In genomic region chr1:26132825-26133167, GRCh38 we compare ENCODE assay signal across 1 cellular context.
TF ChIP-seq lines count a peak whose summit lies in the region.

No MANE protein-coding gene starts in this region.

TF ChIP-seq in K562, 482 proteins besides CTCF, POLR2A, EP300 and RAD21:
- TF ChIP-seq RNF2 (IDR thresholded peaks at IDR 0.05) (no peak), NR2C2 (CRISPR knock-in tag; IDR thresholded peaks at IDR 0.05) (no peak), NR2C2 (tag; IDR thresholded peaks at IDR 0.05) (no peak), USF1 (CRISPR knock-in tag; IDR thresholded peaks at IDR 0.05) (peak; percentile 35; the same call in 1 of the 2 replicates), CEBPG (CRISPR knock-in tag; IDR thresholded peaks at IDR 0.05) (0 out of 2 replicates have a peak, but pooled peaks have one; percentile 22), CEBPG (tag; conservative IDR thresholded peaks at IDR 0.05 in 1 of 2, IDR thresholded peaks at IDR 0.05 in 1 of 2) (no peak), ZBTB33 (CRISPR knock-in tag; IDR thresholded peaks at IDR 0.05) (0 out of 2 replicates have a peak, but pooled peaks have one; percentile 37), ARID4B (CRISPR knock-in tag; IDR thresholded peaks at IDR 0.05) (0 out of 2 replicates have a peak, but pooled peaks have one; percentile 45), CHD7 (IDR thresholded peaks at IDR 0.05; ENCODE audit: low read depth, low read length) (no peak), JUN (IDR thresholded peaks at IDR 0.05; ENCODE audit: borderline replicate concordance, low read depth, low read length) (no peak), JUN (CRISPR knock-in tag; IDR thresholded peaks at IDR 0.05; ENCODE audit: borderline replicate concordance) (0 out of 2 replicates have a peak, but pooled peaks have one; percentile 55), ZFP36 (IDR thresholded peaks at IDR 0.05; ENCODE audit: low read depth, low read length, partially characterized antibody) (no peak), SETDB1 (IDR thresholded peaks at IDR 0.05; ENCODE audit: low read length) (no peak), ARID3A (IDR thresholded peaks at IDR 0.05; ENCODE audit: borderline replicate concordance, low read depth, low read length) (no peak), NEUROD1 (IDR thresholded peaks at IDR 0.05; ENCODE audit: borderline replicate concordance, low read depth, low read length, partially characterized antibody) (no peak), SMAD3 (CRISPR knock-in tag; conservative IDR thresholded peaks at IDR 0.05) (no peak), ZNF143 (CRISPR knock-in tag; IDR thresholded peaks at IDR 0.05) (0 out of 2 replicates have a peak, but pooled peaks have one; percentile 27), FOXP1 (CRISPR knock-in tag; IDR thresholded peaks at IDR 0.05) (no peak), FOXA3 (CRISPR knock-in tag; conservative IDR thresholded peaks at IDR 0.05 in 1 of 2, IDR thresholded peaks at IDR 0.05 in 1 of 2) (0 out of 4 replicates have a peak, but pooled peaks of 1 of the 2 experiments have one; percentile 58), PREB (CRISPR knock-in tag; IDR thresholded peaks at IDR 0.05) (peak; percentile 83; the same call in 1 of the 2 replicates), MAX (CRISPR knock-in tag; IDR thresholded peaks at IDR 0.05) (peak; percentile 24), ADNP (tag; IDR thresholded peaks at IDR 0.05) (no peak), ZNF165 (CRISPR knock-in tag; IDR thresholded peaks at IDR 0.05; ENCODE audit: borderline replicate concordance) (no peak), RBM17 (IDR thresholded peaks at IDR 0.05; ENCODE audit: borderline replicate concordance, low read depth, low read length) (no peak), RUNX1 (IDR thresholded peaks at IDR 0.05; ENCODE audit: low read depth) (no peak), RCOR1 (IDR thresholded peaks at IDR 0.05; ENCODE audit: borderline replicate concordance in 1 of 2, low read depth in 2 of 2, low read length in 2 of 2) (no peak), ZNF12 (CRISPR knock-in tag; IDR thresholded peaks at IDR 0.05) (no peak), E2F1 (CRISPR knock-in tag; IDR thresholded peaks at IDR 0.05) (no peak)
